In the genomic region with DNA sequence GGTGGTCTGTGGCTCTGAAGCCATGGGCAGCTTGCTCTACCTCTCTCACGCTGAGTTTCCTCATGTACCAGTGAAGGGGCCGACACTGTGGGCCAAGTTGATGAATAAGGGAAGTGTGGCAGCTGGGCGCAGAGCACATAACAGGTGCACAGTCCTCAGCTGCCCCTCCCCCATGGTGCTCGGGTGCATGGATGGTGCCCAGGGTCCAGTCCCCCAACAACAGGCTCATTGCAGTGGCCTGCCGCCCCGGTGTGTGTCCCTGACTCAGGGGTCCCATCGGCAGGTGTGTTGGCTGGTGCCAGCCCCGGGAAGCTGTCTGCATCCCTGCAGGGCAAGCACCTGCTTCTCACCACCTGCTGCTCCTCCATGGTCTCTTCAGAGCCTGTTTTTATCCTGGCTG, we compare ENCODE assay signal across 28 cellular contexts. TPM values are rescaled to one million over a fixed set of nuclear protein-coding genes. Genes with fewer than 3 reads are reported as not detected.
DNase-seq lines count a peak whose midpoint lies in the region; ATAC-seq and TF ChIP-seq lines count a peak whose summit lies in the region.
"Had no signal": no experiment of that assay in that cellular context is flagged by ENCODE, and none has a peak within 500 bp of the region (broad histone marks: within the 10 kb centered on the region; RNA-seq: fewer than 3 reads in every experiment).

No MANE protein-coding gene starts in this region.

- H3K14ac ChIP-seq in IMR-90 (replicated peaks; ENCODE audit: low read depth, low read length), result no peak overlapping the region

- H3K9me3 ChIP-seq in BLaER1 (0 out of 2 replicates have a peak, but pooled peaks cover 5% of the 10 kb centered on the region), IMR-90 (ENCODE audit: control insufficient read depth, insufficient read depth, low read length) (peaks cover 4% of the 10 kb centered on the region; the same call in 1 of the 2 replicates)
- H3K9me3 ChIP-seq: Peyer's patch had no signal

- no peak overlapping the region for H2BK120ac ChIP-seq in IMR-90 (ENCODE audit: low read depth, low read length)

- TF ChIP-seq CTCF in IMR-90 (conservative IDR thresholded peaks at IDR 0.05; ENCODE audit: low read depth, low read length) (no peak), chondrocyte (IDR thresholded peaks at IDR 0.05) (no peak)

- TF ChIP-seq RAD21 in IMR-90 (IDR thresholded peaks at IDR 0.05; ENCODE audit: low read length), result no peak

- H2BK15ac ChIP-seq in IMR-90 (ENCODE audit: low read depth, low read length), result no peak overlapping the region

- H3K4ac ChIP-seq in IMR-90 (ENCODE audit: low read depth, low read length), result no peak overlapping the region

- H3K27me3 ChIP-seq in BLaER1, result no peaks in the 10 kb centered on the region
- H3K27me3 ChIP-seq in IMR-90 (ENCODE audit: control insufficient read depth, insufficient read depth, low read length), result no peaks in the 10 kb centered on the region
- H3K27me3 ChIP-seq: ascending aorta, Peyer's patch had no signal

- H3K4me3 Mint-ChIP-seq in chondrocyte (ENCODE audit: unreplicated experiment), result peak overlapping the region; percentile 6
- H3K4me3 Mint-ChIP-seq: activated CD8-positive, alpha-beta T cell treated with anti-CD3 and anti-CD28 coated beads, Interleukin-2, amount 10 ng/mL, durations not matched to agents 7 days and 5 days; activated naive CD8-positive, alpha-beta T cell treated with anti-CD3 and anti-CD28 coated beads, Interleukin-2, amount 10 ng/mL, durations not matched to agents 7 days and 5 days; naive thymus-derived CD4-positive, alpha-beta T cell; T-helper 1 cell treated with Interleukin-12 subunit alpha and Interleukin-12 subunit beta and Interleukin-4 antibody, amounts not matched to agents 30 μg/mL and 1 μg/mL, for 36 hours; type B pancreatic cell had no signal

- no peak overlapping the region for H3K18ac ChIP-seq in IMR-90 (ENCODE audit: low read depth, low read length)

- H3K9me1 ChIP-seq in IMR-90 (ENCODE audit: insufficient read depth, low read length), result peaks cover 49% of the 10 kb centered on the region

- H3K4me1 Mint-ChIP-seq in chondrocyte (ENCODE audit: low read depth), result peaks cover 57% of the 10 kb centered on the region
- H3K4me1 Mint-ChIP-seq: activated naive CD8-positive, alpha-beta T cell treated with anti-CD3 and anti-CD28 coated beads, Interleukin-2, amount 10 ng/mL, durations not matched to agents 7 days and 5 days had no signal

- no peak overlapping the region for H2BK5ac ChIP-seq in IMR-90 (ENCODE audit: low read depth, low read length, poor library complexity, severe bottlenecking)

- H3K23ac ChIP-seq in IMR-90 (ENCODE audit: low read depth, low read length), result 0 out of 2 replicates have a peak overlapping the region, but pooled peaks have one; percentile 4

- 89% methylated on average over 4 of the region's 8 CpGs; no CpG with 5 or more reads in 1 of the 2 experiments for WGBS in IMR-90 (ENCODE audit: extremely low coverage in 2 of 2, insufficient read length in 1 of 2), 2 experiments

- H4K20me1 ChIP-seq in BLaER1, result peaks cover 85% of the 10 kb centered on the region
- H4K20me1 ChIP-seq in IMR-90 (ENCODE audit: insufficient read depth, low read length), result peaks cover 95% of the 10 kb centered on the region

- no peak overlapping the region for H3K56ac ChIP-seq in IMR-90 (ENCODE audit: extremely low read depth, insufficient read depth, low read length)

- no peak overlapping the region for H2AFZ ChIP-seq in IMR-90 (replicated peaks; ENCODE audit: low read length, poor library complexity)

- no peak overlapping the region for H2AK5ac ChIP-seq in IMR-90 (ENCODE audit: low read depth, low read length)

- H2BK20ac ChIP-seq in IMR-90 (ENCODE audit: low read depth, low read length), result no peak overlapping the region

- no TSS peak for BruUV-seq in IMR-90 (replicated peaks; lab: Mats Ljungman, UMichigan)

- no peak overlapping the region for H3K27ac Mint-ChIP-seq in chondrocyte (ENCODE audit: unreplicated experiment)
- H3K27ac Mint-ChIP-seq: activated CD8-positive, alpha-beta T cell treated with anti-CD3 and anti-CD28 coated beads, Interleukin-2, amount 10 ng/mL, durations not matched to agents 7 days and 5 days; activated naive CD8-positive, alpha-beta T cell treated with anti-CD3 and anti-CD28 coated beads, Interleukin-2, amount 10 ng/mL, durations not matched to agents 7 days and 5 days; naive thymus-derived CD4-positive, alpha-beta T cell; T-helper 1 cell treated with Interleukin-12 subunit alpha and Interleukin-12 subunit beta and Interleukin-4 antibody, amounts not matched to agents 30 μg/mL and 1 μg/mL, for 36 hours; type B pancreatic cell had no signal

- H3K36me3 ChIP-seq in BLaER1, result no peaks in the 10 kb centered on the region; the same call in 1 of the 2 replicates
- peaks cover 11% of the 10 kb centered on the region for H3K36me3 ChIP-seq in IMR-90 (ENCODE audit: control insufficient read depth, insufficient read depth, low read length)
- H3K36me3 ChIP-seq: ascending aorta, Peyer's patch had no signal

- H2AK9ac ChIP-seq in IMR-90 (replicated peaks; ENCODE audit: low read depth, low read length, poor library complexity), result no peak overlapping the region

- POLR2A ChIA-PET in IMR-90 (lab: Charles Lee; ENCODE audit: unreplicated experiment), result no interaction called here

- CTCF ChIA-PET in IMR-90 (lab: Yijun Ruan, JAX), result no interaction called here

- H4K91ac ChIP-seq in IMR-90 (ENCODE audit: insufficient read depth, low read depth, low read length), result no peak overlapping the region

- intact Hi-C loops in IMR-90 (cut with micrococcal nuclease) (no loop called here), posterior vena cava (cut with DNase I) (no loop called here)

- H3K27ac ChIP-seq in BLaER1 (no peak overlapping the region), IMR-90 (ENCODE audit: insufficient read depth, low read length) (no peak overlapping the region)
- H3K27ac ChIP-seq: ascending aorta; BLaER1 treated with 17β-estradiol and CSF1 and Interleukin-3, amounts not matched to agents 10 nM and 100 nM; Peyer's patch; SK-N-MC had no signal

- no peak overlapping the region for H4K5ac ChIP-seq in IMR-90 (ENCODE audit: low read depth, low read length)

- H3K79me1 ChIP-seq in IMR-90 (ENCODE audit: low read depth in 1 of 2, low read length in 2 of 2), result peaks cover 20 to 92% of the 10 kb centered on the region in 2 experiments; a peak in 3 of 4 replicates

- H3K4me3 ChIP-seq in BLaER1, result no peak overlapping the region
- no peak overlapping the region for H3K4me3 ChIP-seq in IMR-90 (ENCODE audit: insufficient read depth, low read depth, low read length)
- H3K4me3 ChIP-seq: ascending aorta; BLaER1 treated with 17β-estradiol and CSF1 and Interleukin-3, amounts not matched to agents 10 nM and 100 nM; Peyer's patch; SK-N-MC had no signal

- no peak for TF ChIP-seq POLR2A in IMR-90 (IDR thresholded peaks at IDR 0.05; ENCODE audit: low read depth, low read length)

- H3K4me2 ChIP-seq in BLaER1 (peak overlapping the region; percentile 4; the same call in 1 of the 2 replicates), IMR-90 (ENCODE audit: low read depth, low read length) (no peak overlapping the region)

- dilution Hi-C loops in IMR-90 (cut with HindIII; ENCODE audit: low sequenced_read_pairs, unreplicated experiment), result no loop called here

- H3K36me3 Mint-ChIP-seq in chondrocyte (ENCODE audit: low read depth), result peaks cover 15% of the 10 kb centered on the region
- H3K36me3 Mint-ChIP-seq: activated naive CD8-positive, alpha-beta T cell treated with anti-CD3 and anti-CD28 coated beads, Interleukin-2, amount 10 ng/mL, durations not matched to agents 7 days and 5 days had no signal

- H3K9me3 Mint-ChIP-seq in chondrocyte (ENCODE audit: low read depth), result peaks cover 4% of the 10 kb centered on the region
- H3K9me3 Mint-ChIP-seq: activated naive CD8-positive, alpha-beta T cell treated with anti-CD3 and anti-CD28 coated beads, Interleukin-2, amount 10 ng/mL, durations not matched to agents 7 days and 5 days; T-helper 1 cell treated with Interleukin-12 subunit alpha and Interleukin-12 subunit beta and Interleukin-4 antibody, amounts not matched to agents 30 μg/mL and 1 μg/mL, for 36 hours had no signal

- in situ Hi-C loops in IMR-90 (cut with MboI; ENCODE audit: low sequenced_read_pairs), result no loop called here

- H4K8ac ChIP-seq in IMR-90 (ENCODE audit: low read depth in 2 of 2, low read length in 2 of 2), result no peak overlapping the region

- H3K4me1 ChIP-seq in BLaER1, result peaks cover 28% of the 10 kb centered on the region
- H3K4me1 ChIP-seq in IMR-90 (ENCODE audit: control insufficient read depth, insufficient read depth, low read length), result peaks cover 36% of the 10 kb centered on the region

- no peaks in the 10 kb centered on the region for H3K27me3 Mint-ChIP-seq in chondrocyte (ENCODE audit: low read depth)
- H3K27me3 Mint-ChIP-seq: activated naive CD8-positive, alpha-beta T cell treated with anti-CD3 and anti-CD28 coated beads, Interleukin-2, amount 10 ng/mL, durations not matched to agents 7 days and 5 days had no signal

- DNase-seq in IMR-90 (no peak), chondrocyte (ENCODE audit: low spot score) (peak; percentile 91), posterior vena cava (ENCODE audit: low spot score) (peak; percentile 75), NCI-H526 treated with DMSO at 0.1 percent for 48 hours (lab: John Stamatoyannopoulos, UW) (no peak), UCSD-AML1 (lab: John Stamatoyannopoulos, UW; ENCODE audit: unreplicated experiment) (no peak), HCEC 1CT (no peak)
- no peak for DNase-seq in NK-92 treated with Interleukin-12 subunit alpha and Interleukin-12 subunit beta, amount 100 ng/mL, for 24 hours (lab: John Stamatoyannopoulos, UW)
- DNase-seq: activated CD8-positive, alpha-beta T cell treated with anti-CD3 and anti-CD28 coated beads, Interleukin-2, amount 10 ng/mL, durations not matched to agents 7 days and 5 days; activated naive CD8-positive, alpha-beta T cell treated with anti-CD3 and anti-CD28 coated beads, Interleukin-2, amount 10 ng/mL, durations not matched to agents 7 days and 5 days; cortex of kidney; GF-D8; KG1; left colon; MM.1S; naive thymus-derived CD4-positive, alpha-beta T cell; NCI-H146; NCI-H2107; NCI-H526; nucleus accumbens; stimulated activated CD4-positive, alpha-beta T cell treated with anti-CD3 and anti-CD28 coated beads, Interleukin-12 subunit alpha, Interleukin-12 subunit beta, amount 100 ng/mL, for 4 hours; stimulated activated CD4-positive, alpha-beta T cell treated with anti-CD3 and anti-CD28 coated beads, Interleukin-4, amount 100 ng/mL, for 1 hour had no signal

- no peak overlapping the region for H3K9ac ChIP-seq in BLaER1
- H3K9ac ChIP-seq in IMR-90 (ENCODE audit: low read depth, low read length), result no peak overlapping the region
- H3K9ac ChIP-seq: BLaER1 treated with 17β-estradiol and CSF1 and Interleukin-3, amounts not matched to agents 10 nM and 100 nM had no signal

- no peak for ATAC-seq in IMR-90 (ENCODE audit: low read depth)
- ATAC-seq: activated CD8-positive, alpha-beta T cell treated with anti-CD3 and anti-CD28 coated beads, Interleukin-2, amount 10 ng/mL, durations not matched to agents 7 days and 5 days; left colon; naive thymus-derived CD4-positive, alpha-beta T cell had no signal

RNA-seq across cellular contexts. Expression of a gene that starts 36.6 kb away (rescaled TPM):
- 19.2 and 21.1 TPM in 2 replicates for total RNA-seq in IMR-90 (2012; rRNA removed)
- polyA plus RNA-seq in IMR-90 (2012; rRNA removed), result 154 and 173 TPM in 2 replicates
- 95.5 and 194 TPM in 2 replicates for polyA plus RNA-seq in IMR-90 (2012; cell fraction: cytosol; rRNA removed)
- polyA plus RNA-seq in IMR-90 (2012; cell fraction: nucleus; rRNA removed; ENCODE audit: low replicate concordance), result 391 and 419 TPM in 2 replicates
- total RNA-seq in chondrocyte, result 2,235 to 2,410 TPM (median 2,315 TPM) in 3 replicates
- total RNA-seq in posterior vena cava, result 100 to 1,000 TPM in 1 of 2 donors, 10 to 100 TPM in 1; 71.1 to 196 TPM
- polyA plus RNA-seq: naive thymus-derived CD4-positive, alpha-beta T cell had no signal

Comparison
In these comparisons a context has a peak if more than half of its experiments do, and no peak if none do; other contexts are left out.
1. DNase-seq: peak in chondrocyte (single experiment) and posterior vena cava (single experiment); none in IMR-90 (single experiment), NCI-H526 treated with DMSO at 0.1 percent for 48 hours (single experiment), UCSD-AML1 (single experiment), HCEC 1CT (single experiment) and NK-92 treated with Interleukin-12 subunit alpha and Interleukin-12 subunit beta, amount 100 ng/mL, for 24 hours (single experiment).
2. RNA of a gene that starts 36.6 kb away (total RNA-seq): 2,235 to 2,410 TPM in chondrocyte; 71.1 to 196 TPM in posterior vena cava and 19.2 to 21.1 TPM in IMR-90; every median in the first group is over 10 times any median in the second.